ENCODE assay signal across 20 cellular contexts in the genomic region with DNA sequence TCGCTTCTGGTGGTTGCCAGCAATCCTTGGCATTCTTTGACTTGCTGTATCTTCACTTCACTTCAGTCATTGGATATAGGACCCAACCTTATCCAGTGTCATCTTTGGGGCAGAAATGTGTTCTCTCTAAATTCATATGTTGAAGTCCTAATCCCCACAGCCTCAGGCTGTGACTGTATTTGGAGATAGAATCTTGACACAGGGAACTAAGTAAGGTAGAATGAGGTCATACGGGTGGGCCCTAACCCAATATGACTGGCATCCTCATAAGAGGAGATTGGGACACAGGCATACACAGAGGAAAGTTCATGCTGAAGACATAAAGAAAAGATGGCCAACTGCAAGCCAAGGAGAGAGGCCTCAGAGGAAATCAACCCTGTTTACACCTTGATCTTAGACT. TPM values are rescaled to one million over a fixed set of nuclear protein-coding genes. Genes with fewer than 3 reads are reported as not detected.
DNase-seq lines count a peak whose midpoint lies in the region; ATAC-seq and TF ChIP-seq lines count a peak whose summit lies in the region.
"Had no signal": no experiment of that assay in that cellular context is flagged by ENCODE, and none has a peak within 500 bp of the region (broad histone marks: within the 10 kb centered on the region; RNA-seq: fewer than 3 reads in every experiment).

No MANE protein-coding gene starts in this region.

- no peaks in the 10 kb centered on the region for H3K36me3 Mint-ChIP-seq in type B pancreatic cell
- no peaks in the 10 kb centered on the region for H3K36me3 Mint-ChIP-seq in activated CD4-positive, alpha-beta T cell treated with anti-CD3 and anti-CD28 coated beads, Interleukin-2, amount 10 ng/mL, durations not matched to agents 24 days and 14 days (ENCODE audit: low read depth)

- ATAC-seq in PC-3, result no peak
- no peak for ATAC-seq in HG03520 (IDR thresholded peaks at IDR 0.05; ENCODE audit: unreplicated experiment)
- ATAC-seq in heart left ventricle, result no peak
- ATAC-seq: pancreas had no signal

- H3K9me2 ChIP-seq in PC-3 (replicated peaks; ENCODE audit: low read length), result no peaks in the 10 kb centered on the region

- no peak overlapping the region for H3K4me2 ChIP-seq in PC-3 (ENCODE audit: low read length)

- no peaks in the 10 kb centered on the region for H3K9me3 Mint-ChIP-seq in type B pancreatic cell
- H3K9me3 Mint-ChIP-seq in activated CD4-positive, alpha-beta T cell treated with anti-CD3 and anti-CD28 coated beads, Interleukin-2, amount 10 ng/mL, durations not matched to agents 24 days and 14 days, result no peaks in the 10 kb centered on the region

- H3K27ac ChIP-seq in PC-3 (ENCODE audit: low read length), result no peak overlapping the region
- peak overlapping the region; percentile 47 to 81 for H3K27ac ChIP-seq in coronary artery
- H3K27ac ChIP-seq in muscle layer of duodenum (ENCODE audit: low read length), result peak overlapping the region; percentile 70
- peak overlapping the region in 2 of 12 donors; percentile 36 to 54 for H3K27ac ChIP-seq in heart left ventricle
- H3K27ac ChIP-seq: adrenal gland, pancreas, WERI-Rb-1 had no signal

- no peaks in the 10 kb centered on the region for H4K20me1 ChIP-seq in PC-3 (ENCODE audit: low read length)

- H3K4me3 ChIP-seq in PC-3 (ENCODE audit: low read length) (no peak overlapping the region), coronary artery (no peak overlapping the region), muscle layer of duodenum (ENCODE audit: low read depth in 1 of 2, low read length in 2 of 2) (no peak overlapping the region), heart left ventricle (no peak overlapping the region)
- H3K4me3 ChIP-seq: adrenal gland, pancreas, Peyer's patch had no signal

- POLR2A ChIA-PET in PC-3 (lab: Charles Lee; ENCODE audit: unreplicated experiment), result no interaction called here

- H3K4me1 ChIP-seq in PC-3 (ENCODE audit: insufficient read depth, low read length) (peaks cover 17% of the 10 kb centered on the region), muscle layer of duodenum (ENCODE audit: control insufficient read depth in 1 of 2, insufficient read depth in 2 of 2, low read length in 2 of 2) (no peaks in the 10 kb centered on the region), heart left ventricle (peaks cover 0 to 13% (median 0%) of the 10 kb centered on the region in 12 donors)
- H3K4me1 ChIP-seq: pancreas had no signal

- TF ChIP-seq CTCF in PC-3 (conservative IDR thresholded peaks at IDR 0.05; ENCODE audit: low read depth, low read length), result no peak
- TF ChIP-seq CTCF in coronary artery (IDR thresholded peaks at IDR 0.05), result no peak
- TF ChIP-seq CTCF in type B pancreatic cell (conservative IDR thresholded peaks at IDR 0.05), result no peak
- TF ChIP-seq CTCF in heart left ventricle (IDR thresholded peaks at IDR 0.05), result no peak

- H3K9me3 ChIP-seq in PC-3 (ENCODE audit: low read length), result no peaks in the 10 kb centered on the region
- no peaks in the 10 kb centered on the region for H3K9me3 ChIP-seq in muscle layer of duodenum (ENCODE audit: control insufficient read depth in 1 of 2, low read length in 2 of 2)
- H3K9me3 ChIP-seq in heart left ventricle, result no peaks in the 10 kb centered on the region
- H3K9me3 ChIP-seq: adrenal gland, pancreas, Peyer's patch had no signal

- H3K9ac ChIP-seq in PC-3 (ENCODE audit: low read length), result no peak overlapping the region

- peaks cover 10% of the 10 kb centered on the region for H3K27me3 Mint-ChIP-seq in type B pancreatic cell
- peaks cover 28% of the 10 kb centered on the region for H3K27me3 Mint-ChIP-seq in activated CD4-positive, alpha-beta T cell treated with anti-CD3 and anti-CD28 coated beads, Interleukin-2, amount 10 ng/mL, durations not matched to agents 24 days and 14 days

- H3K27ac Mint-ChIP-seq in type B pancreatic cell, result peak overlapping the region; percentile 12
- H3K27ac Mint-ChIP-seq in activated CD4-positive, alpha-beta T cell treated with anti-CD3 and anti-CD28 coated beads, Interleukin-2, amount 10 ng/mL, durations not matched to agents 24 days and 14 days, result no peak overlapping the region

- BruUV-seq in PC-3 (replicated peaks; lab: Mats Ljungman, UMichigan), result no TSS peak

- H3K27me3 ChIP-seq in PC-3 (ENCODE audit: low read length) (no peaks in the 10 kb centered on the region), muscle layer of duodenum (ENCODE audit: low read depth, low read length) (no peaks in the 10 kb centered on the region), heart left ventricle (no peaks in the 10 kb centered on the region)
- H3K27me3 ChIP-seq: adrenal gland, pancreas, Peyer's patch had no signal

- CTCF ChIA-PET in PC-3 (lab: Charles Lee), result no interaction called here

- peak overlapping the region; percentile 5 for H3K4me3 Mint-ChIP-seq in type B pancreatic cell
- no peak overlapping the region for H3K4me3 Mint-ChIP-seq in activated CD4-positive, alpha-beta T cell treated with anti-CD3 and anti-CD28 coated beads, Interleukin-2, amount 10 ng/mL, durations not matched to agents 24 days and 14 days

- peaks cover 24% of the 10 kb centered on the region for H3K4me1 Mint-ChIP-seq in type B pancreatic cell (ENCODE audit: unreplicated experiment)
- peaks cover 5% of the 10 kb centered on the region for H3K4me1 Mint-ChIP-seq in activated CD4-positive, alpha-beta T cell treated with anti-CD3 and anti-CD28 coated beads, Interleukin-2, amount 10 ng/mL, durations not matched to agents 24 days and 14 days

- no peaks in the 10 kb centered on the region for H3K79me2 ChIP-seq in PC-3 (ENCODE audit: low read length)

- no peak for TF ChIP-seq POLR2A in heart left ventricle (IDR thresholded peaks at IDR 0.05)

- no peak overlapping the region for H2AFZ ChIP-seq in PC-3 (ENCODE audit: low read length)

- DNase-seq in PC-3 (peak; percentile 14), coronary artery (ENCODE audit: low spot score) (no peak), type B pancreatic cell (ENCODE audit: extremely low spot score, unreplicated experiment) (no peak), heart left ventricle (no peak), DMS79 treated with DMSO at 0.1 percent for 48 hours (lab: John Stamatoyannopoulos, UW) (no peak)
- no peak for DNase-seq in activated CD4-positive, alpha-beta T cell treated with anti-CD3 and anti-CD28 coated beads, Interleukin-2, amount 10 ng/mL, durations not matched to agents 24 days and 14 days
- DNase-seq: activated CD8-positive, alpha-beta memory T cell treated with anti-CD3 and anti-CD28 coated beads for 24 hours; adrenal gland; C1 segment of cervical spinal cord; DMS153; midbrain; NCI-H1048; NCI-H2107; NCI-H774; pancreas; Peyer's patch; small intestine; WERI-Rb-1 had no signal

- H3K36me3 ChIP-seq in PC-3 (ENCODE audit: low read depth, low read length) (no peaks in the 10 kb centered on the region), muscle layer of duodenum (ENCODE audit: control insufficient read depth in 1 of 2, insufficient read depth in 2 of 2, low read length in 2 of 2) (no peaks in the 10 kb centered on the region), heart left ventricle (no peaks in the 10 kb centered on the region)
- H3K36me3 ChIP-seq: adrenal gland, pancreas, Peyer's patch, WERI-Rb-1 had no signal

- intact Hi-C loops in PC-3 (cut with micrococcal nuclease), result no loop called here
- intact Hi-C loops in heart left ventricle (cut with DNase I), result loop anchor here in 4 of 10 donors (5.0 to 10.0 kb wide), 2 partner anchors 137 to 139 kb away; a partner anchor contains a TSS
- intact Hi-C loops in activated CD4-positive, alpha-beta T cell treated with anti-CD3 and anti-CD28 coated beads, Interleukin-2, amount 10 ng/mL, durations not matched to agents 24 days and 14 days (cut with micrococcal nuclease), result no loop called here

- H3F3A ChIP-seq in PC-3 (ENCODE audit: low read length, unreplicated experiment), result no peaks in the 10 kb centered on the region

- 86 to 96% (median 93%) methylated on average over 2 of the region's 2 CpGs for WGBS in heart left ventricle, 4 donors

RNA-seq across cellular contexts. Expression of a gene that starts 51.9 kb away (rescaled TPM):
- total RNA-seq in PC-3 (2014; rRNA removed) (39.4 and 41.4 TPM in 2 replicates), type B pancreatic cell (ENCODE audit: low replicate concordance) (80.4 and 142 TPM in 2 replicates), heart left ventricle (100 to 1,000 TPM in 1 of 9 donors, 10 to 100 TPM in 8; 47.0 to 146 (median 74.2) TPM)
- 10 to 100 TPM; 13.0 to 51.5 TPM for polyA plus RNA-seq in heart left ventricle
- not detected in 2 replicates for total RNA-seq in activated CD4-positive, alpha-beta T cell treated with anti-CD3 and anti-CD28 coated beads, Interleukin-2, amount 10 ng/mL, durations not matched to agents 24 days and 14 days

Comparison
In these comparisons a context has a peak if more than half of its experiments do, and no peak if none do; other contexts are left out.
1. RNA of a gene that starts 51.9 kb away (total RNA-seq): 80.4 to 142 TPM in type B pancreatic cell, 47.0 to 146 TPM in heart left ventricle and 39.4 to 41.4 TPM in PC-3; not detected in activated CD4-positive, alpha-beta T cell treated with anti-CD3 and anti-CD28 coated beads, Interleukin-2, amount 10 ng/mL, durations not matched to agents 24 days and 14 days; every median in the first group is over 10 times any median in the second.